In the genomic region with DNA sequence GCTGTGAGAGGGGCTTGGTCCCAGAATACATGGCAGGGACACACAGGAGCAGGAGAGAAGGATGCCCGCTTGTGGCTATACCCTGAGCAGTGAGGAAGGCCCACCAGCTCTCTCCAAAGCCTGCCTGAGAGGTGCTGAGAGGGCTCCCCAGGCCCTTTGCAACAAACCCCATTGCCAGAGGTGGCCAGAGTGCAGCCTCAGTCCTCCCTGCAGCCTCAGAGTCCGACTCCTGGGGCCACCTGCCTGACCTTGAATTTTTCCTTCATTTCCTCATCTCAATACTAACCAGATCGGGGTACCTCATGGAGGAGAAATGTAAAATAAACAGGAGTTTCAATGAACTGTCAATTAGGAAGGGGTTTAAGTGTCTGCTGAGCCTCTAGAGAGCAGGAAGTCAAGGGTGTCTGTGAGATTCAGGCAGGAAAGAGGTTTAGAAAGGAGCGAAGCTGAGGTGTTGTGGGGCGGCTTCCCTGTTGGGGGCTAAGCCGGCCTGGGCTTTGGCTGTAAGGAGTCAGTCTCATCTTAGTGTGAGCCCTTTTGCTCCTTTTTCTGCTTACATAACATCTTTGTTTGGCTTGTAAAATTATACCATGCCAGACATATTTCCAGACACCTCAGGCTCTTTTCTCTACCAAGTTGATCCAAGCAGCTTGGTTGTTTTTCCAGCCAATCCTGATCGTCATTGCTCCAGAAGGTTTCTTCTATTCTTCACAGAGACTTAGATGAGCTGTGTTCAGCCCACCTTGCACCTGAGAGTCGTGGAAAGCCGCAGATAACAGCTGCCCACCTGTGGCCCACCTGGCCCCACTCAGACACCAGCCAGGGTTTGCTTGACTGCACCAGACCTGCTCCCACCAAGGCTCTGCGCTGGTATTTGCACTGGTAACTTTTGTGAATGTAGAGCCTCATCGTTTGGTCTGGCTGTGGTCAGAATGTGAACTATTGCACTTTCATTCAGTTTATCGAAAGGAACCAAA, we compare ENCODE assay signal across 8 cellular contexts. TPM values are rescaled to one million over a fixed set of nuclear protein-coding genes. Genes with fewer than 3 reads are reported as not detected.
DNase-seq lines count a peak whose midpoint lies in the region; ATAC-seq and TF ChIP-seq lines count a peak whose summit lies in the region.

No MANE protein-coding gene starts in this region.

- intact Hi-C loops in activated CD4-positive, alpha-beta T cell treated with anti-CD3 and anti-CD28 coated beads, Interleukin-2, amount 10 ng/mL, durations not matched to agents 24 days and 14 days (cut with micrococcal nuclease) = no loop called here

- in situ Hi-C loops in brain microvascular endothelial cell (cut with HindIII; ENCODE audit: low pct_ligation_motif_present, low sequenced_read_pairs) = no loop called here

- DNase-seq in activated CD4-positive, alpha-beta T cell treated with anti-CD3 and anti-CD28 coated beads, Interleukin-2, amount 10 ng/mL, durations not matched to agents 24 days and 14 days = peak; percentile 83
- no peak for DNase-seq in activated CD4-positive, alpha-beta T cell treated with anti-CD3 and anti-CD28 coated beads for 1 hour
- DNase-seq in T-helper 17 cell (no peak), NCI-H82 (lab: John Stamatoyannopoulos, UW) (no peak), brain microvascular endothelial cell (no peak), NCI-H1694 treated with DMSO at 0.1 percent for 48 hours (lab: John Stamatoyannopoulos, UW) (no peak)

- H3K4me3 ChIP-seq in skin epidermis = no peak overlapping the region
- no peak overlapping the region for H3K4me3 ChIP-seq in brain microvascular endothelial cell (ENCODE audit: low read depth, low read length)

- H3K27me3 ChIP-seq in brain microvascular endothelial cell (replicated peaks) = no peaks in the 10 kb centered on the region

- no peaks in the 10 kb centered on the region for H3K27me3 Mint-ChIP-seq in activated CD4-positive, alpha-beta T cell treated with anti-CD3 and anti-CD28 coated beads, Interleukin-2, amount 10 ng/mL, durations not matched to agents 24 days and 14 days
- H3K27me3 Mint-ChIP-seq in T-helper 17 cell = no peaks in the 10 kb centered on the region

- no peaks in the 10 kb centered on the region for H3K36me3 ChIP-seq in brain microvascular endothelial cell (replicated peaks)

- H3K27ac ChIP-seq in skin epidermis (peak overlapping the region in 13 of 21 experiments; percentile 11 to 81 (median 54)), brain microvascular endothelial cell (no peak overlapping the region)

- no peak for TF ChIP-seq CTCF in brain microvascular endothelial cell (IDR thresholded peaks at IDR 0.05; ENCODE audit: low read depth, low read length, missing control alignments)

- ATAC-seq in HG02885 (IDR thresholded peaks at IDR 0.05; ENCODE audit: poor library complexity, unreplicated experiment) (peak; percentile 72), T-helper 17 cell (peak; percentile 67)

- peak overlapping the region; percentile 92 for H3K27ac Mint-ChIP-seq in activated CD4-positive, alpha-beta T cell treated with anti-CD3 and anti-CD28 coated beads, Interleukin-2, amount 10 ng/mL, durations not matched to agents 24 days and 14 days
- H3K27ac Mint-ChIP-seq in T-helper 17 cell = peak overlapping the region; percentile 96

- no peaks in the 10 kb centered on the region for H3K9me3 Mint-ChIP-seq in activated CD4-positive, alpha-beta T cell treated with anti-CD3 and anti-CD28 coated beads, Interleukin-2, amount 10 ng/mL, durations not matched to agents 24 days and 14 days

- H3K4me3 Mint-ChIP-seq in activated CD4-positive, alpha-beta T cell treated with anti-CD3 and anti-CD28 coated beads, Interleukin-2, amount 10 ng/mL, durations not matched to agents 24 days and 14 days = peak overlapping the region; percentile 78
- H3K4me3 Mint-ChIP-seq in T-helper 17 cell = peak overlapping the region; percentile 82

- H3K36me3 Mint-ChIP-seq in activated CD4-positive, alpha-beta T cell treated with anti-CD3 and anti-CD28 coated beads, Interleukin-2, amount 10 ng/mL, durations not matched to agents 24 days and 14 days (ENCODE audit: low read depth) = peaks cover 10% of the 10 kb centered on the region
- peaks cover 3% of the 10 kb centered on the region for H3K36me3 Mint-ChIP-seq in T-helper 17 cell (ENCODE audit: low read depth)

- H3K4me1 Mint-ChIP-seq in activated CD4-positive, alpha-beta T cell treated with anti-CD3 and anti-CD28 coated beads, Interleukin-2, amount 10 ng/mL, durations not matched to agents 24 days and 14 days = peaks cover 78% of the 10 kb centered on the region
- H3K4me1 Mint-ChIP-seq in T-helper 17 cell = peaks cover 71% of the 10 kb centered on the region

- H3K9me3 ChIP-seq in T-helper 17 cell (ENCODE audit: control insufficient read depth, low read length, poor library complexity, severe bottlenecking) = no peaks in the 10 kb centered on the region

RNA-seq across cellular contexts. Expression of gene CMTM7, which starts 36.7 kb away (rescaled TPM):
- total RNA-seq in activated CD4-positive, alpha-beta T cell treated with anti-CD3 and anti-CD28 coated beads, Interleukin-2, amount 10 ng/mL, durations not matched to agents 24 days and 14 days = 45.0 and 46.3 TPM in 2 replicates
- total RNA-seq in T-helper 17 cell = 10 to 100 TPM; 38.5 to 45.3 TPM
